Comparison of ENCODE assay signal across 8 cellular contexts in the genomic region with DNA sequence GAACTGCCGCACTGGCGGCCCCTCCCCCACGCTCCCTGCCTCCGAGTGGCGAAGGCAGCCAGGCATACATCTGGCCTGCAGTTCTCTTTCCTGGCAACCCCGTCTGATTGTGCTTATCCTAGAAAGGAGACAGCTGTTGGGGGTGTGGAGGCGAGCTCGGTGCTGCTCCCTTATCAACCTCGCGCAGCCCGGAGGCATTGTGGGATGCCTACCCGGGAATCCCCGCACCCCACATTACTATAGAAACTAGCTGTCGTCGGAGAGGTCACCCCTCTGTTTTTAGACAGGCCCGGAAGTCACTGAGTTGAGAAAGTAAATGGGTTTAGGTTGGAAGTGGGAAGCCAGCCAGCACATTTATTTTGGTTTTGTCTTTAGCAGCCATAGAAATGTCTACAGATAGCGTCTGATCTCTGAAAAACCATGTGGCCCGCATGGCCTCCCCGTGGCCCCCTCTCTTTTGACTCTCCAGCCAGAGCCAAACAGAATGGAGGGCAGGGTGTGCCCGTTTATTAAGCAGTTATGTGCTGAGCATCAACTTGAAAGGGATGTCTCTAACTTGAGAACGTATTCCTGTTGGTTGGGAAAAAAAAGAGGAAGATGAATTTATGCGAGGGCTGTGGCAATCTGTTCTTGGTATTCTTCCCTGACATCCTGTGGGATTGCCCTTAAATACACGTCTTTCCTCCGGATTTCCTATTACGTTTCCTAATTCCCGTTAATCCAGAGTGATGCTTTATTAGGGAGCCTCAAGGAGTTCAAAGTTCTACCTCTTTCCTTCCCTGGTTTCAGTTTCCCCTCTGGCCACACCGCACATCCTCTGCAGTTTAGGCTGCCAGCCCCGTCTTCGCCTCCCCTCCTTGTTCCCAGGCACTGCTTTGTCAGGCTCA. TPM values are rescaled to one million over a fixed set of nuclear protein-coding genes. Genes with fewer than 3 reads are reported as not detected.
DNase-seq lines count a peak whose midpoint lies in the region; ATAC-seq and TF ChIP-seq lines count a peak whose summit lies in the region.

No MANE protein-coding gene starts in this region.

- DNase-seq in EH (ENCODE audit: low read depth): peak; percentile 85
- peak; percentile 74 for DNase-seq in NCI-H2196 treated with DMSO at 0.1 percent for 48 hours (lab: John Stamatoyannopoulos, UW; ENCODE audit: unreplicated experiment)
- peak; percentile 55 for DNase-seq in choroid plexus epithelial cell (ENCODE audit: low read depth)
- peak; percentile 65 for DNase-seq in middle frontal gyrus (ENCODE audit: extremely low spot score, low spot score)
- DNase-seq in SK-N-DZ (ENCODE audit: low spot score): no peak
- DNase-seq in activated CD4-positive, alpha-beta T cell treated with anti-CD3 and anti-CD28 coated beads for 1 hour: no peak

- TF ChIP-seq CTCF in choroid plexus epithelial cell (conservative IDR thresholded peaks at IDR 0.05; ENCODE audit: low read depth, low read length): no peak

- ATAC-seq in HG02938 (IDR thresholded peaks at IDR 0.05; ENCODE audit: unreplicated experiment) (no peak), HG03095 (IDR thresholded peaks at IDR 0.05; ENCODE audit: unreplicated experiment) (no peak)

- no peak overlapping the region for H3K4me3 ChIP-seq in choroid plexus epithelial cell (ENCODE audit: low read depth, low read length)

RNA-seq across cellular contexts. Expression of gene STC2, which starts 3.9 kb away (rescaled TPM):
- polyA plus RNA-seq in SK-N-DZ (2014; cell fraction: cytosol; rRNA removed): 0.19 and 3.6 TPM in 2 replicates
- 0.13 and 0.35 TPM in 2 replicates for polyA plus RNA-seq in SK-N-DZ (2014; cell fraction: nucleus; rRNA removed)

Comparison
In these comparisons a context has a peak if more than half of its experiments do, and no peak if none do; other contexts are left out.
1. DNase-seq: peak in EH (single experiment), NCI-H2196 treated with DMSO at 0.1 percent for 48 hours (single experiment), choroid plexus epithelial cell (single experiment) and middle frontal gyrus (single experiment); none in SK-N-DZ (single experiment) and activated CD4-positive, alpha-beta T cell treated with anti-CD3 and anti-CD28 coated beads for 1 hour (single experiment).